In genomic region chr9:20492772-20493171, GRCh38 we compare ENCODE assay signal across 26 cellular contexts.
"Had no signal": no experiment of that assay in that cellular context is flagged by ENCODE, and none has a peak within 500 bp of the region (broad histone marks: within the 10 kb centered on the region; RNA-seq: fewer than 3 reads in every experiment).

No MANE protein-coding gene starts in this region.

- H3K4me1 ChIP-seq: testis, tibial nerve, upper lobe of right lung, vagina had no signal

- H3K27ac ChIP-seq: stomach, suprapubic skin, testis, thoracic aorta, thyroid gland, tibial artery, tibial nerve, transverse colon, upper lobe of left lung, upper lobe of right lung, uterus, vagina had no signal

- ATAC-seq: stimulated activated effector memory CD8-positive, alpha-beta T cell treated with anti-CD3 and anti-CD28 coated beads, Interleukin-12 subunit alpha, Interleukin-12 subunit beta, amount 100 ng/mL, for 72 hours; stimulated activated memory B cell treated with anti-CD40 and anti-IgM and Interleukin-4, amounts not matched to agents 10 μg/mL and 1 μg/mL and 100 μg/mL, for 72 hours; stimulated activated naive B cell treated with anti-CD40 and anti-IgM and Interleukin-4, amounts not matched to agents 10 μg/mL and 1 μg/mL and 100 μg/mL, for 72 hours; stimulated activated naive CD8-positive, alpha-beta T cell treated with anti-CD3 and anti-CD28 coated beads, Interleukin-15, amount 100 ng/mL, for 72 hours; stimulated activated naive CD8-positive, alpha-beta T cell treated with anti-CD3 and anti-CD28 coated beads, Interleukin-15, Interleukin-2, amounts not matched to agents 100 U/mL and 50 U/mL, for 24 hours; upper lobe of right lung had no signal

- H3K27me3 ChIP-seq: stomach, suprapubic skin, testis, thyroid gland, tibial artery, tibial nerve, transverse colon, upper lobe of left lung, upper lobe of right lung, uterus, vagina had no signal

- H3K9me3 ChIP-seq: stomach, suprapubic skin, testis, thoracic aorta, thyroid gland, tibial artery, tibial nerve, transverse colon, upper lobe of left lung, upper lobe of right lung, uterus, vagina had no signal

- FAIRE-seq: urothelium cell line had no signal

- DNase-seq: stimulated activated CD4-positive, alpha-beta T cell treated with anti-CD3 and anti-CD28 coated beads, Interleukin-2, amount 100 ng/mL, for 48 hours; stimulated activated CD4-positive, alpha-beta T cell treated with anti-CD3 and anti-CD28 coated beads, Interleukin-4, amount 100 ng/mL, for 1 hour; stimulated activated CD4-positive, alpha-beta T cell treated with anti-CD3 and anti-CD28 coated beads, Interleukin-4, amount 100 ng/mL, for 24 hours; stimulated activated CD4-positive, alpha-beta T cell treated with anti-CD3 and anti-CD28 coated beads, Interleukin-4, amount 100 ng/mL, for 4 hours; stimulated activated CD8-positive, alpha-beta memory T cell treated with anti-CD3 and anti-CD28 coated beads, Interleukin-4, amount 100 ng/mL, for 48 hours; stimulated activated naive B cell treated with anti-CD40 and anti-IgM and Interleukin-4, amounts not matched to agents 10 μg/mL and 1 μg/mL and 100 μg/mL, for 72 hours; stimulated activated naive CD4-positive, alpha-beta T cell; stimulated activated naive CD4-positive, alpha-beta T cell treated with Interleukin-2 at 50 U/mL for 16 hours; stimulated activated naive CD8-positive, alpha-beta T cell treated with anti-CD3 and anti-CD28 coated beads, Interleukin-15, amount 100 ng/mL, for 72 hours; stimulated activated naive CD8-positive, alpha-beta T cell treated with anti-CD3 and anti-CD28 coated beads, Interleukin-15, Interleukin-2, amounts not matched to agents 100 U/mL and 50 U/mL, for 24 hours; stomach; substantia nigra; testis; thyroid gland; tibial artery; transverse colon; upper lobe of left lung; upper lobe of right lung; uterus had no signal

- H3K4me3 ChIP-seq: stomach, suprapubic skin, testis, thoracic aorta, thyroid gland, tibial artery, tibial nerve, transverse colon, upper lobe of left lung, upper lobe of right lung, uterus, vagina had no signal

- H3K36me3 ChIP-seq: stomach, suprapubic skin, thoracic aorta, thyroid gland, tibial artery, tibial nerve, transverse colon, upper lobe of left lung, upper lobe of right lung, uterus, vagina had no signal
